25 cellular contexts compared by ENCODE assay signal in genomic region chr1:214816603-214817002, GRCh38.
"Had no signal": no experiment of that assay in that cellular context is flagged by ENCODE, and none has a peak within 500 bp of the region (broad histone marks: within the 10 kb centered on the region; RNA-seq: fewer than 3 reads in every experiment).

No MANE protein-coding gene starts in this region.

- H3K36me3 Mint-ChIP-seq: activated CD4-positive, alpha-beta memory T cell treated with anti-CD3 and anti-CD28 coated beads for 36 hours; activated CD8-positive, alpha-beta memory T cell treated with anti-CD3 and anti-CD28 coated beads, Interleukin-2, amount 10 ng/mL, durations not matched to agents 7 days and 5 days; naive thymus-derived CD8-positive, alpha-beta T cell had no signal

- H3K4me3 Mint-ChIP-seq: activated CD4-positive, alpha-beta memory T cell treated with anti-CD3 and anti-CD28 coated beads for 36 hours; activated CD4-positive, alpha-beta T cell treated with anti-CD3 and anti-CD28 coated beads for 36 hours; activated CD8-positive, alpha-beta memory T cell treated with anti-CD3 and anti-CD28 coated beads, Interleukin-2, amount 10 ng/mL, durations not matched to agents 7 days and 5 days; activated naive CD4-positive, alpha-beta T cell treated with anti-CD3 and anti-CD28 coated beads for 36 hours; activated naive CD8-positive, alpha-beta T cell treated with anti-CD3 and anti-CD28 coated beads, Interleukin-2, amount 50 U/mL, for 24 hours; naive thymus-derived CD8-positive, alpha-beta T cell; T-helper 17 cell had no signal

- ATAC-seq: activated CD4-positive, alpha-beta T cell treated with anti-CD3 and anti-CD28 coated beads for 36 hours; activated CD8-positive, alpha-beta memory T cell treated with anti-CD3 and anti-CD28 coated beads, Interleukin-2, amount 10 ng/mL, durations not matched to agents 7 days and 5 days; activated naive CD8-positive, alpha-beta T cell treated with anti-CD3 and anti-CD28 coated beads, Interleukin-2, amount 50 U/mL, for 24 hours; naive thymus-derived CD8-positive, alpha-beta T cell; T-helper 17 cell had no signal

- H3K4me3 ChIP-seq: ascending aorta, coronary artery, right atrium auricular region, skin epidermis, tibial nerve, vagina had no signal

- H3K9me3 Mint-ChIP-seq: activated CD4-positive, alpha-beta memory T cell treated with anti-CD3 and anti-CD28 coated beads for 36 hours; activated naive CD4-positive, alpha-beta T cell treated with anti-CD3 and anti-CD28 coated beads for 36 hours; activated naive CD8-positive, alpha-beta T cell treated with anti-CD3 and anti-CD28 coated beads, Interleukin-2, amount 50 U/mL, for 24 hours; activated T-helper 2 cell treated with anti-CD3 and anti-CD28 coated beads, Interferon-gamma antibody, Interleukin-2, Interleukin-4, amounts not matched to agents 10 μg/mL and 5 μg/mL and 100 μg/mL, durations not matched to agents 14 hours and 24 hours and 36 hours had no signal

- DNase-seq: activated CD4-positive, alpha-beta memory T cell treated with anti-CD3 and anti-CD28 coated beads for 36 hours; activated CD4-positive, alpha-beta T cell treated with anti-CD3 and anti-CD28 coated beads for 36 hours; activated CD8-positive, alpha-beta memory T cell treated with anti-CD3 and anti-CD28 coated beads, Interleukin-2, amount 10 ng/mL, durations not matched to agents 7 days and 5 days; activated naive CD4-positive, alpha-beta T cell treated with anti-CD3 and anti-CD28 coated beads for 36 hours; activated naive CD8-positive, alpha-beta T cell treated with anti-CD3 and anti-CD28 coated beads, Interleukin-2, amount 50 U/mL, for 24 hours; activated T-cell treated with anti-CD3 and anti-CD28 coated beads, Interleukin-2, amount 50 U/mL, for 1 hour; effector CD4-positive, alpha-beta T cell; glutamatergic neuron; hypothalamus; mesenchymal stem cell; naive thymus-derived CD8-positive, alpha-beta T cell; posterior cingulate gyrus; stimulated activated CD4-positive, alpha-beta T cell treated with anti-CD3 and anti-CD28 coated beads, Interleukin-15, amount 100 ng/mL, for 24 hours; stimulated activated CD4-positive, alpha-beta T cell treated with anti-CD3 and anti-CD28 coated beads, Interleukin-4, amount 100 ng/mL, for 1 hour; stimulated activated naive CD4-positive, alpha-beta T cell; substantia nigra; T-helper 17 cell; WERI-Rb-1 had no signal

- H3K27ac Mint-ChIP-seq: activated CD4-positive, alpha-beta memory T cell treated with anti-CD3 and anti-CD28 coated beads for 36 hours; activated CD4-positive, alpha-beta T cell treated with anti-CD3 and anti-CD28 coated beads for 36 hours; activated CD8-positive, alpha-beta memory T cell treated with anti-CD3 and anti-CD28 coated beads, Interleukin-2, amount 10 ng/mL, durations not matched to agents 7 days and 5 days; activated naive CD4-positive, alpha-beta T cell treated with anti-CD3 and anti-CD28 coated beads for 36 hours; activated naive CD8-positive, alpha-beta T cell treated with anti-CD3 and anti-CD28 coated beads, Interleukin-2, amount 50 U/mL, for 24 hours; activated T-helper 2 cell treated with anti-CD3 and anti-CD28 coated beads, Interferon-gamma antibody, Interleukin-2, Interleukin-4, amounts not matched to agents 10 μg/mL and 5 μg/mL and 100 μg/mL, durations not matched to agents 14 hours and 24 hours and 36 hours; naive thymus-derived CD8-positive, alpha-beta T cell; T-helper 17 cell had no signal

- H3K27me3 Mint-ChIP-seq: activated CD4-positive, alpha-beta memory T cell treated with anti-CD3 and anti-CD28 coated beads for 36 hours; activated CD4-positive, alpha-beta T cell treated with anti-CD3 and anti-CD28 coated beads for 36 hours; activated CD8-positive, alpha-beta memory T cell treated with anti-CD3 and anti-CD28 coated beads, Interleukin-2, amount 10 ng/mL, durations not matched to agents 7 days and 5 days; activated naive CD8-positive, alpha-beta T cell treated with anti-CD3 and anti-CD28 coated beads, Interleukin-2, amount 50 U/mL, for 24 hours; naive thymus-derived CD8-positive, alpha-beta T cell; T-helper 17 cell had no signal

- H3K4me1 Mint-ChIP-seq: activated CD4-positive, alpha-beta T cell treated with anti-CD3 and anti-CD28 coated beads for 36 hours; activated CD8-positive, alpha-beta memory T cell treated with anti-CD3 and anti-CD28 coated beads, Interleukin-2, amount 10 ng/mL, durations not matched to agents 7 days and 5 days; activated naive CD8-positive, alpha-beta T cell treated with anti-CD3 and anti-CD28 coated beads, Interleukin-2, amount 50 U/mL, for 24 hours; naive thymus-derived CD8-positive, alpha-beta T cell; T-helper 17 cell had no signal
